8 cellular contexts compared by ENCODE assay signal in genomic region chr22:37639070-37639760, GRCh38.
DNase-seq lines count a peak whose midpoint lies in the region; ATAC-seq and TF ChIP-seq lines count a peak whose summit lies in the region.

Gene SH3BP1, plus strand, starts transcription at chr22:37639669. Its CDS starts 119 bp downstream, at chr22:37639788.

- H3K36me3 ChIP-seq in HUES48 (ENCODE audit: control insufficient read depth, insufficient read depth, low read length) (peaks cover 14% of the 10 kb centered on the region), subcutaneous abdominal adipose tissue (ENCODE audit: control insufficient read depth in 5 of 5, insufficient read depth in 5 of 5, low read length in 5 of 5) (peaks cover 0 to 5% (median 0%) of the 10 kb centered on the region in 5 donors)

- DNase-seq in COLO668 (lab: John Stamatoyannopoulos, UW; ENCODE audit: unreplicated experiment) (peak; percentile 66), memory B cell (ENCODE audit: low spot score in 2 of 2) (no peak)

- H3K4me3 ChIP-seq in HUES48 (ENCODE audit: low read depth, low read length) (peak within 1 kb of the TSS; percentile 71), subcutaneous abdominal adipose tissue (ENCODE audit: low read depth in 1 of 5, low read length in 5 of 5) (peak within 1 kb of the TSS; percentile 54 to 69 (median 57))

- peaks cover 51% of the 10 kb centered on the region for H3K36me3 Mint-ChIP-seq in dendritic cell treated with granulocyte-macrophage colony-stimulating factor and Interleukin-4, amounts not matched to agents 40 ng/mL and 50 ng/mL, for 4 days (ENCODE audit: low read depth)
- H3K36me3 Mint-ChIP-seq in memory B cell = peaks cover 11% of the 10 kb centered on the region

- peak within 1 kb of the TSS; percentile 98 for H3K4me3 Mint-ChIP-seq in dendritic cell treated with granulocyte-macrophage colony-stimulating factor and Interleukin-4, amounts not matched to agents 40 ng/mL and 50 ng/mL, for 4 days
- peak within 1 kb of the TSS; percentile 92 for H3K4me3 Mint-ChIP-seq in memory B cell

- peak; percentile 37 for ATAC-seq in memory B cell (ENCODE audit: low read depth)
- no peak for ATAC-seq in HG03469 (IDR thresholded peaks at IDR 0.05; ENCODE audit: unreplicated experiment)
- no peak for ATAC-seq in GM21423 (IDR thresholded peaks at IDR 0.05; ENCODE audit: unreplicated experiment)

- H3K27ac ChIP-seq in HUES48 (ENCODE audit: low read depth, low read length) (peak within 1 kb of the TSS; percentile 68), VCaP (peak within 1 kb of the TSS; percentile 56; the same call in 1 of the 2 replicates), subcutaneous abdominal adipose tissue (ENCODE audit: low read depth, low read length) (no peak within 1 kb of the TSS)

- no peaks in the 10 kb centered on the region for H3K9me3 Mint-ChIP-seq in dendritic cell treated with granulocyte-macrophage colony-stimulating factor and Interleukin-4, amounts not matched to agents 40 ng/mL and 50 ng/mL, for 4 days
- no peaks in the 10 kb centered on the region for H3K9me3 Mint-ChIP-seq in memory B cell

- no peak for TF ChIP-seq CTCF in VCaP (conservative IDR thresholded peaks at IDR 0.05)

- H3K9ac ChIP-seq in HUES48 (ENCODE audit: low read depth, low read length) (peak within 1 kb of the TSS; percentile 53; the same call in 1 of the 2 replicates), subcutaneous abdominal adipose tissue (ENCODE audit: low read length in 5 of 5) (peak within 1 kb of the TSS in 4 of 5 donors; percentile 16 to 75 (median 57))

- H3K4me1 ChIP-seq in HUES48 (ENCODE audit: control insufficient read depth, insufficient read depth, low read length) (peaks cover 24% of the 10 kb centered on the region), subcutaneous abdominal adipose tissue (ENCODE audit: control insufficient read depth in 5 of 5, insufficient read depth in 5 of 5, low read length in 5 of 5) (peaks cover 4 to 68% (median 50%) of the 10 kb centered on the region in 5 donors)

- peaks cover 77% of the 10 kb centered on the region for H3K4me1 Mint-ChIP-seq in dendritic cell treated with granulocyte-macrophage colony-stimulating factor and Interleukin-4, amounts not matched to agents 40 ng/mL and 50 ng/mL, for 4 days (ENCODE audit: low read depth)
- H3K4me1 Mint-ChIP-seq in memory B cell = peaks cover 48% of the 10 kb centered on the region

- intact Hi-C loops in dendritic cell treated with granulocyte-macrophage colony-stimulating factor and Interleukin-4, amounts not matched to agents 40 ng/mL and 50 ng/mL, for 4 days (cut with micrococcal nuclease) = loop anchor here (10.0 kb wide), 1 partner anchor 96 kb away; no protein-coding TSS in a partner anchor

- peak within 1 kb of the TSS; percentile 87 for H3K27ac Mint-ChIP-seq in dendritic cell treated with granulocyte-macrophage colony-stimulating factor and Interleukin-4, amounts not matched to agents 40 ng/mL and 50 ng/mL, for 4 days
- peak within 1 kb of the TSS; percentile 88 for H3K27ac Mint-ChIP-seq in memory B cell

- no peaks in the 10 kb centered on the region for H3K9me3 ChIP-seq in HUES48 (ENCODE audit: control insufficient read depth, insufficient read depth, low read length)
- no peaks in the 10 kb centered on the region for H3K9me3 ChIP-seq in subcutaneous abdominal adipose tissue (ENCODE audit: control insufficient read depth in 5 of 5, low read length in 5 of 5)

- no peaks in the 10 kb centered on the region for H3K27me3 Mint-ChIP-seq in dendritic cell treated with granulocyte-macrophage colony-stimulating factor and Interleukin-4, amounts not matched to agents 40 ng/mL and 50 ng/mL, for 4 days
- H3K27me3 Mint-ChIP-seq in memory B cell = no peaks in the 10 kb centered on the region

- no peaks in the 10 kb centered on the region for H3K27me3 ChIP-seq in HUES48 (ENCODE audit: control insufficient read depth, insufficient read depth, low read length)
- H3K27me3 ChIP-seq in subcutaneous abdominal adipose tissue (ENCODE audit: control insufficient read depth in 5 of 5, insufficient read depth in 4 of 5, low read length in 5 of 5) = peaks cover 0 to 22% (median 0%) of the 10 kb centered on the region in 5 donors
